1 cellular context compared by ENCODE assay signal in the genomic region with DNA sequence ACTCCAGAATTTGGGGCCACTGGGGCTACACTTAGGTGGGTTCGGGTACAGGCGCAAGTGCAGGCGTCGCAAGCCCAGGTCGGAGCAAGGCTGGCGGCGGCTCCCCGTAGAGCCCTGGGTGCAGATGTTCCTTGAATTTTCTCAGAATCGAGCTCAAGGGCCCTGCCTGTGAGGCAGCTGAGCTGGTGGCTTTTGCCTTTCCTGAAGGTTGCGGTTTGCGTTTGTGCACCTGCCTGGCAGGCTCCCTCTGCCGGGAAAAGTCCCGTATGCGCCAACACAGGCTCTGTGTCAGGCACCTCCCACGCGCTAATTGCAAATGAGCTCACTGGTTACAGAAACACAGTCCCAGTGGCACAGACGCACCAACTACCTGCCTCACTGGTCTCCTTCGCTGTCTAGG.
TF ChIP-seq lines count a peak whose summit lies in the region.

No MANE protein-coding gene starts in this region.

TF ChIP-seq in K562, 482 proteins besides CTCF, POLR2A, EP300 and RAD21:
- no peak for TF ChIP-seq ZZZ3 (IDR thresholded peaks at IDR 0.05)
- TF ChIP-seq, protein P1, sequence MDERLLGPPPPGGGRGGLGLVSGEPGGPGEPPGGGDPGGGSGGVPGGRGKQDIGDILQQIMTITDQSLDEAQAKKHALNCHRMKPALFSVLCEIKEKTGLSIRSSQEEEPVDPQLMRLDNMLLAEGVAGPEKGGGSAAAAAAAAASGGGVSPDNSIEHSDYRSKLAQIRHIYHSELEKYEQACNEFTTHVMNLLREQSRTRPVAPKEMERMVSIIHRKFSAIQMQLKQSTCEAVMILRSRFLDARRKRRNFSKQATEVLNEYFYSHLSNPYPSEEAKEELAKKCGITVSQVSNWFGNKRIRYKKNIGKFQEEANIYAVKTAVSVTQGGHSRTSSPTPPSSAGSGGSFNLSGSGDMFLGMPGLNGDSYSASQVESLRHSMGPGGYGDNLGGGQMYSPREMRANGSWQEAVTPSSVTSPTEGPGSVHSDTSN (CRISPR knock-in tag; IDR thresholded peaks at IDR 0.05; ENCODE audit: low read depth): no peak
- TF ChIP-seq, protein P1 (tag; conservative IDR thresholded peaks at IDR 0.05; ENCODE audit: low read depth): no peak
- TF ChIP-seq MYC (IDR thresholded peaks at IDR 0.05; ENCODE audit: low read depth, low read length): no peak
- TF ChIP-seq MYC (CRISPR knock-in tag; IDR thresholded peaks at IDR 0.05; ENCODE audit: borderline replicate concordance, low read depth): no peak
- TF ChIP-seq ZNF324 (CRISPR knock-in tag; IDR thresholded peaks at IDR 0.05): no peak
- no peak for TF ChIP-seq SP1 (CRISPR knock-in tag; IDR thresholded peaks at IDR 0.05)
- TF ChIP-seq, protein P2, sequence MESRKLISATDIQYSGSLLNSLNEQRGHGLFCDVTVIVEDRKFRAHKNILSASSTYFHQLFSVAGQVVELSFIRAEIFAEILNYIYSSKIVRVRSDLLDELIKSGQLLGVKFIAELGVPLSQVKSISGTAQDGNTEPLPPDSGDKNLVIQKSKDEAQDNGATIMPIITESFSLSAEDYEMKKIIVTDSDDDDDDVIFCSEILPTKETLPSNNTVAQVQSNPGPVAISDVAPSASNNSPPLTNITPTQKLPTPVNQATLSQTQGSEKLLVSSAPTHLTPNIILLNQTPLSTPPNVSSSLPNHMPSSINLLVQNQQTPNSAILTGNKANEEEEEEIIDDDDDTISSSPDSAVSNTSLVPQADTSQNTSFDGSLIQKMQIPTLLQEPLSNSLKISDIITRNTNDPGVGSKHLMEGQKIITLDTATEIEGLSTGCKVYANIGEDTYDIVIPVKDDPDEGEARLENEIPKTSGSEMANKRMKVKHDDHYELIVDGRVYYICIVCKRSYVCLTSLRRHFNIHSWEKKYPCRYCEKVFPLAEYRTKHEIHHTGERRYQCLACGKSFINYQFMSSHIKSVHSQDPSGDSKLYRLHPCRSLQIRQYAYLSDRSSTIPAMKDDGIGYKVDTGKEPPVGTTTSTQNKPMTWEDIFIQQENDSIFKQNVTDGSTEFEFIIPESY (CRISPR knock-in tag; IDR thresholded peaks at IDR 0.05): peak; percentile 93
- no peak for TF ChIP-seq ZNF134 (CRISPR knock-in tag; conservative IDR thresholded peaks at IDR 0.05)
- TF ChIP-seq ZNF174 (CRISPR knock-in tag; IDR thresholded peaks at IDR 0.05): no peak
- TF ChIP-seq EGR1 (conservative IDR thresholded peaks at IDR 0.05): 0 out of 2 replicates have a peak, but pooled peaks have one; percentile 24
- TF ChIP-seq CHD1 (IDR thresholded peaks at IDR 0.05; ENCODE audit: low read length): no peak
